Comparison of ENCODE assay signal across 12 cellular contexts in the genomic region with DNA sequence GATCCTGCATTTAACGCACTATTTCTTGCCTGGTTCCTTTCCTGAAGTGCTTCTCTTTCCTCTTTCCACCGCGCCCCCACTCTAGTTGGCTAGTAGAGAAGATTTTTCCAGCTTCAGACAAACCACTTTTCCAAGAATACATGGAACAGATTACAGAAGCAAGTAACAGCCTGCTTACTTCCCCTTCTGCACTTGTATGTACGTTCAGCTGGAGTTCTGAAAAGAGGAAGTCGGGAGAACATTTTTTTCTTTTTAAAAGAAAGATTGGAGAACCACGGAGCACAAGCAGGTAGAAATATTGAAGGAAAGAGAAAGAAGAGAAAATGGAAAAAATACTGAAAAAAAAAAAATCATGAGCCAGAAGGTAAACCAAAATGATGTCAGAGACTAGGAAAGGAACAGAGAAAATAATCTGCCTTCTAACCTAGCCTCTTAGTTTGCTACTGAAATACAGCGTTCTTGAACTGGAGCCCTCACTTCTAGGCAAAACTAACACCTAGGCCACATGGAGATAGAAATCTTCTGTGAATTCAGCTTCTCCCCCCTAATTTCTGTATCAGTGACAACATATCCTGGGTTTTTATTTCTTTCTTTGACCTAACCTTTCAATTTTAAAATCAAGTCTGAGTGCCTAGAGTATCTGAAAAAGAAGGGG.
DNase-seq lines count a peak whose midpoint lies in the region; FAIRE-seq and TF ChIP-seq lines count a peak whose summit lies in the region.
"Had no signal": no experiment of that assay in that cellular context is flagged by ENCODE, and none has a peak within 500 bp of the region (broad histone marks: within the 10 kb centered on the region; RNA-seq: fewer than 3 reads in every experiment).

No MANE protein-coding gene starts in this region.

- FAIRE-seq in GM19239 (lab: Jason Lieb, UNC) = peak; percentile 89

- no peaks in the 10 kb centered on the region for H3K27me3 ChIP-seq in iPS-20b (ENCODE audit: insufficient read depth, low read length)
- no peaks in the 10 kb centered on the region for H3K27me3 ChIP-seq in thyroid gland
- H3K27me3 ChIP-seq: transverse colon had no signal

- H3K36me3 ChIP-seq in iPS-20b (ENCODE audit: insufficient read depth, low read depth, low read length) = no peaks in the 10 kb centered on the region
- H3K36me3 ChIP-seq in thyroid gland = no peaks in the 10 kb centered on the region
- H3K36me3 ChIP-seq: transverse colon had no signal

- TF ChIP-seq POLR2A in thyroid gland (IDR thresholded peaks at IDR 0.05) = no peak

- H3K9me3 ChIP-seq in iPS-20b (ENCODE audit: insufficient read depth, low read depth, low read length) (no peaks in the 10 kb centered on the region), thyroid gland (no peaks in the 10 kb centered on the region)
- H3K9me3 ChIP-seq: transverse colon had no signal

- H3K27ac ChIP-seq in iPS-20b (ENCODE audit: low read length) = no peak overlapping the region
- H3K27ac ChIP-seq in thyroid gland = no peak overlapping the region
- H3K27ac ChIP-seq: KMS-11 had no signal

- H3K4me3 ChIP-seq in iPS-20b (ENCODE audit: low read length) (no peak overlapping the region), thyroid gland (replicated peaks in 1 of 3) (no peak overlapping the region)
- H3K4me3 ChIP-seq: transverse colon had no signal

- WGBS in thyroid gland, 2 donors = 77 to 81% methylated on average over 7 of the region's 7 CpGs

- intact Hi-C loops in thyroid gland (cut with DNase I) = no loop called here

- H3K4me1 ChIP-seq in iPS-20b (ENCODE audit: insufficient read depth, low read length) (peaks cover 20% of the 10 kb centered on the region; the same call in 1 of the 2 replicates), thyroid gland (peaks cover 5 to 8% of the 10 kb centered on the region in 2 donors)
- H3K4me1 ChIP-seq: transverse colon had no signal

- no peak for TF ChIP-seq CTCF in thyroid gland (IDR thresholded peaks at IDR 0.05)

- H3K9ac ChIP-seq in iPS-20b (ENCODE audit: low read depth, low read length) = 0 out of 2 replicates have a peak overlapping the region, but pooled peaks have one; percentile 6
- H3K9ac ChIP-seq: KMS-11 had no signal

- peak; percentile 73 to 86 for DNase-seq in AML-193 (lab: John Stamatoyannopoulos, UW)
- DNase-seq in GM19239 (ENCODE audit: insufficient read length, low spot score) = no peak
- DNase-seq in NOMO-1 treated with dmso at 0.1 percent for 144 hours (lab: John Stamatoyannopoulos, UW; ENCODE audit: unreplicated experiment) = peak; percentile 76
- DNase-seq in activated gamma-delta T cell (lab: John Stamatoyannopoulos, UW) = no peak
- no peak for DNase-seq in thyroid gland
- DNase-seq in AG20443 (ENCODE audit: low spot score) = no peak
- DNase-seq in NCI-H345 treated with DMSO at 0.1 percent for 48 hours (lab: John Stamatoyannopoulos, UW; ENCODE audit: unreplicated experiment) = no peak
- DNase-seq: activated T-cell treated with anti-CD3 and anti-CD28 coated beads for 4 hours, posterior cingulate gyrus had no signal

Comparison
In these comparisons a context has a peak if more than half of its experiments do, and no peak if none do; other contexts are left out.
1. DNase-seq: peak in AML-193 (2 of 2) and NOMO-1 treated with dmso at 0.1 percent for 144 hours (single experiment); none in GM19239 (single experiment), activated gamma-delta T cell (single experiment), thyroid gland (0 of 2), AG20443 (single experiment) and NCI-H345 treated with DMSO at 0.1 percent for 48 hours (single experiment).